ENCODE assay signal across 1 cellular context in the genomic region with DNA sequence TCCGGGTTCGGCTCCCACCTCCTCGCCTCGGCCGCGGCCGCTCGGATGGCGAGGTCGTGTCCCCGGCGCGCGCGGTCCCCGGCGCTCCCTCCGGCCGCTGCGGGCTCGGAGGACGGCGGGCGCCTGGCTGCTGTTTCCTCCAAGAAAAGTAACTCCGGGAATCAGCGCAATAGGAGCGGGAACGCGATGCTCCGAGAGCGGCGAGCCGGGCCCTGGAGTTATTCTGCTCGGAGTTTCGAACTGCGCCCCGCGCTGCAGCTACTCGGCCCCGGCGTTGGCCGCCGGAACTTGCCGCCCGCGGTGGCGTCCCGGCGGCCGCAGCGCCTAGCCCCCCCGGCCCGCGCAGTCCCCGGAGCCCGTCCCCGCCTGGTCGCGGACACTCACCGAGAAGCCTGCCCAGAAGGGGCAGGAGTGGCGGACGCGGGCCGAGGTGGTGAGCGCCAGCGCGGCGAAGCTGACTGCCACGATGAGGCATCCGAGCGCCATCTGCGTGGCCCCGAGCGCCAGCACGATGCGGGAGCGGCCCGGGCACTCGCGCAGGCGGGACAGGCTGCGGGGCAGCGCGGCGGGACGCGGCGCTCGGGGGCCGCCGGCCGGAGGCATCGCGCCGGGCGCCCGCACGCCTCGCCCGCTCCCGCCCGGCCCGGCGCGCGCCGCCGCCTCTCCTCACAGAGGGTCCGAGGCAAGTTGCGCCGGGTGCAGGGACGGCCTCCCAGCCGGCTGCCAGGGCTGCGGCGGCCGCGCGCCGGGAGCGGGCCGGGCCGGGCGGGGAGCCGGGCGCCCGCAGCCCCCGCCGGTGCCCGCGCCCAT.
TF ChIP-seq lines count a peak whose summit lies in the region.

No MANE protein-coding gene starts in this region.

TF ChIP-seq in neural cell, 6 proteins besides CTCF, POLR2A, EP300 and RAD21 (continued from another document):
- TF ChIP-seq MXI1 (conservative IDR thresholded peaks at IDR 0.05; ENCODE audit: poor library complexity, severe bottlenecking) = peak; percentile 32
